ENCODE assay signal across 11 cellular contexts in genomic region chr13:24275041-24275440, GRCh38. TPM values are rescaled to one million over a fixed set of nuclear protein-coding genes. Genes with fewer than 3 reads are reported as not detected.
DNase-seq lines count a peak whose midpoint lies in the region; ATAC-seq and TF ChIP-seq lines count a peak whose summit lies in the region.
"Had no signal": no experiment of that assay in that cellular context is flagged by ENCODE, and none has a peak within 500 bp of the region (broad histone marks: within the 10 kb centered on the region; RNA-seq: fewer than 3 reads in every experiment).

No MANE protein-coding gene starts in this region.

- intact Hi-C loops in dorsolateral prefrontal cortex (cut with DNase I) (no loop called here), PC-3 (cut with micrococcal nuclease) (no loop called here)

- no peaks in the 10 kb centered on the region for H3K79me2 ChIP-seq in PC-3 (ENCODE audit: low read length)

- H3K4me3 ChIP-seq in SK-N-MC, result no peak overlapping the region
- peak overlapping the region in 2 of 59 donors; percentile 2 to 35 for H3K4me3 ChIP-seq in dorsolateral prefrontal cortex
- no peak overlapping the region for H3K4me3 ChIP-seq in PC-3 (ENCODE audit: low read length)
- H3K4me3 ChIP-seq: esophagus muscularis mucosa had no signal

- H3K9ac ChIP-seq in SK-N-MC (ENCODE audit: insufficient read length) (no peak overlapping the region), PC-3 (ENCODE audit: low read length) (no peak overlapping the region)

- peaks cover 13% of the 10 kb centered on the region for H3K36me3 Mint-ChIP-seq in activated T-cell treated with anti-CD3 and anti-CD28 coated beads, Interleukin-2, amount 50 U/mL, for 4 hours (ENCODE audit: insufficient read depth)

- ATAC-seq in activated T-cell treated with anti-CD3 and anti-CD28 coated beads, Interleukin-2, amount 50 U/mL, for 4 hours, result no peak
- no peak for ATAC-seq in stimulated activated naive CD8-positive, alpha-beta T cell treated with anti-CD3 and anti-CD28 coated beads, Interleukin-15, amount 100 ng/mL, for 72 hours
- no peak for ATAC-seq in HG03280 (IDR thresholded peaks at IDR 0.05; ENCODE audit: unreplicated experiment)
- no peak for ATAC-seq in PC-3

- no peaks in the 10 kb centered on the region for H3F3A ChIP-seq in PC-3 (ENCODE audit: low read length, unreplicated experiment)

- CTCF ChIA-PET in PC-3 (lab: Charles Lee), result no interaction called here

- H3K27ac Mint-ChIP-seq in stimulated activated naive CD8-positive, alpha-beta T cell treated with anti-CD3 and anti-CD28 coated beads, Interleukin-15, amount 100 ng/mL, for 72 hours, result peak overlapping the region; percentile 60 to 94

- no peak for DNase-seq in activated T-cell treated with anti-CD3 and anti-CD28 coated beads, Interleukin-2, amount 50 U/mL, for 4 hours
- no peak for DNase-seq in activated T-cell treated with anti-CD3 and anti-CD28 coated beads for 4 hours
- no peak for DNase-seq in SK-N-MC (ENCODE audit: low read depth, low spot score)
- DNase-seq in dorsolateral prefrontal cortex, result no peak
- no peak for DNase-seq in stimulated activated naive CD8-positive, alpha-beta T cell treated with anti-CD3 and anti-CD28 coated beads, Interleukin-15, amount 100 ng/mL, for 72 hours
- no peak for DNase-seq in AML-193 (lab: John Stamatoyannopoulos, UW)
- no peak for DNase-seq in PC-3
- DNase-seq: brain microvascular endothelial cell had no signal

- no peaks in the 10 kb centered on the region for H4K20me1 ChIP-seq in PC-3 (ENCODE audit: low read length)

- H3K9me2 ChIP-seq in PC-3 (replicated peaks; ENCODE audit: low read length), result no peaks in the 10 kb centered on the region

- peak overlapping the region; percentile 57 for H3K4me3 Mint-ChIP-seq in activated T-cell treated with anti-CD3 and anti-CD28 coated beads, Interleukin-2, amount 50 U/mL, for 4 hours
- peak overlapping the region; percentile 53 to 80 for H3K4me3 Mint-ChIP-seq in stimulated activated naive CD8-positive, alpha-beta T cell treated with anti-CD3 and anti-CD28 coated beads, Interleukin-15, amount 100 ng/mL, for 72 hours

- no peaks in the 10 kb centered on the region for H3K36me3 ChIP-seq in SK-N-MC (ENCODE audit: insufficient read depth, low read length)
- no peaks in the 10 kb centered on the region for H3K36me3 ChIP-seq in PC-3 (ENCODE audit: low read depth, low read length)
- H3K36me3 ChIP-seq: brain microvascular endothelial cell, esophagus muscularis mucosa had no signal

- no peaks in the 10 kb centered on the region for H3K9me3 Mint-ChIP-seq in activated T-cell treated with anti-CD3 and anti-CD28 coated beads, Interleukin-2, amount 50 U/mL, for 4 hours
- no peaks in the 10 kb centered on the region for H3K9me3 Mint-ChIP-seq in stimulated activated naive CD8-positive, alpha-beta T cell treated with anti-CD3 and anti-CD28 coated beads, Interleukin-15, amount 100 ng/mL, for 72 hours

- no peak overlapping the region for H3K4me2 ChIP-seq in PC-3 (ENCODE audit: low read length)

- no peaks in the 10 kb centered on the region for H3K27me3 ChIP-seq in dorsolateral prefrontal cortex
- H3K27me3 ChIP-seq in PC-3 (ENCODE audit: low read length), result no peaks in the 10 kb centered on the region
- H3K27me3 ChIP-seq: brain microvascular endothelial cell, esophagus muscularis mucosa had no signal

- no peaks in the 10 kb centered on the region for H3K4me1 ChIP-seq in PC-3 (ENCODE audit: insufficient read depth, low read length)

- H3K9me3 ChIP-seq in SK-N-MC (ENCODE audit: low read depth, low read length) (no peaks in the 10 kb centered on the region), PC-3 (ENCODE audit: low read length) (no peaks in the 10 kb centered on the region)
- H3K9me3 ChIP-seq: esophagus muscularis mucosa had no signal

- BruUV-seq in PC-3 (replicated peaks; lab: Mats Ljungman, UMichigan), result no TSS peak

- POLR2A ChIA-PET in PC-3 (lab: Charles Lee; ENCODE audit: unreplicated experiment), result no interaction called here

- TF ChIP-seq CTCF in dorsolateral prefrontal cortex (IDR thresholded peaks at IDR 0.05 in 54 of 56, conservative IDR thresholded peaks at IDR 0.05 in 2 of 56; ENCODE audit: low read depth in 1 of 56, partially characterized antibody in 56 of 56) (peak in 7 of 56 donors; percentile 8 to 19 (median 12)), PC-3 (conservative IDR thresholded peaks at IDR 0.05; ENCODE audit: low read depth, low read length) (no peak)

- H3K27ac ChIP-seq in SK-N-MC (peak overlapping the region; percentile 49), dorsolateral prefrontal cortex (peak overlapping the region in 37 of 59 donors; percentile 5 to 95 (median 56)), PC-3 (ENCODE audit: low read length) (no peak overlapping the region)
- H3K27ac ChIP-seq: brain microvascular endothelial cell, esophagus muscularis mucosa had no signal

- peaks cover 93% of the 10 kb centered on the region for H3K4me1 Mint-ChIP-seq in activated T-cell treated with anti-CD3 and anti-CD28 coated beads, Interleukin-2, amount 50 U/mL, for 4 hours (ENCODE audit: low read depth)
- H3K4me1 Mint-ChIP-seq in stimulated activated naive CD8-positive, alpha-beta T cell treated with anti-CD3 and anti-CD28 coated beads, Interleukin-15, amount 100 ng/mL, for 72 hours, result peaks cover 97% of the 10 kb centered on the region

- H3K27me3 Mint-ChIP-seq in activated T-cell treated with anti-CD3 and anti-CD28 coated beads, Interleukin-2, amount 50 U/mL, for 4 hours (ENCODE audit: low read depth), result no peaks in the 10 kb centered on the region
- H3K27me3 Mint-ChIP-seq in stimulated activated naive CD8-positive, alpha-beta T cell treated with anti-CD3 and anti-CD28 coated beads, Interleukin-15, amount 100 ng/mL, for 72 hours, result no peaks in the 10 kb centered on the region

- no peak overlapping the region for H2AFZ ChIP-seq in PC-3 (ENCODE audit: low read length)

RNA-seq across cellular contexts. Expression of gene C1QTNF9, which starts 34.3 kb away (rescaled TPM):
- not detected for total RNA-seq in activated T-cell treated with anti-CD3 and anti-CD28 coated beads, Interleukin-2, amount 50 U/mL, for 4 hours
- total RNA-seq in dorsolateral prefrontal cortex, result 1 to 10 TPM in 1 of 120 experiments, under 1 TPM in 16, not detected in 103; 0.18 to 1.0 (median 0.30) TPM
- 0.11 TPM in 1 of 2 replicates, not detected in the other for total RNA-seq in PC-3 (2014; rRNA removed)
- total RNA-seq: OCI-LY7 had no signal
